ENCODE assay signal across 8 cellular contexts in genomic region chr6:131199568-131200272, GRCh38.
DNase-seq lines count a peak whose midpoint lies in the region; ATAC-seq and TF ChIP-seq lines count a peak whose summit lies in the region.

No MANE protein-coding gene starts in this region.

- peak; percentile 97 to 98 for ATAC-seq in CD4-positive, CD25-positive, alpha-beta regulatory T cell (ENCODE audit: low read depth in 2 of 2)
- peak; percentile 100 for ATAC-seq in HG03196 (IDR thresholded peaks at IDR 0.05; ENCODE audit: unreplicated experiment)
- ATAC-seq in activated T-cell treated with anti-CD3 and anti-CD28 coated beads, Interleukin-2, amount 50 U/mL, for 4 hours, result peak; percentile 98

- TF ChIP-seq CTCF in foreskin fibroblast (IDR thresholded peaks at IDR 0.05; ENCODE audit: low read depth, low read length), result peak; percentile 77

- peak; percentile 62 to 97 (median 87) for DNase-seq in CD4-positive, CD25-positive, alpha-beta regulatory T cell
- DNase-seq in GM19238 (ENCODE audit: insufficient read length, low spot score), result peak; percentile 54
- DNase-seq in OCI-M1 (lab: John Stamatoyannopoulos, UW), result peak; percentile 73
- peak; percentile 58 for DNase-seq in activated T-cell treated with anti-CD3 and anti-CD28 coated beads, Interleukin-2, amount 50 U/mL, for 4 hours
- peak; percentile 47 to 75 for DNase-seq in foreskin fibroblast
- DNase-seq in retina, result peak; percentile 59
- DNase-seq in 8988T, result no peak

- H3K4me1 Mint-ChIP-seq in CD4-positive, CD25-positive, alpha-beta regulatory T cell, result peaks cover 24 to 65% (median 54%) of the 10 kb centered on the region in 4 donors
- peaks cover 59% of the 10 kb centered on the region for H3K4me1 Mint-ChIP-seq in activated T-cell treated with anti-CD3 and anti-CD28 coated beads, Interleukin-2, amount 50 U/mL, for 4 hours (ENCODE audit: low read depth)

- H3K4me3 ChIP-seq in CD4-positive, CD25-positive, alpha-beta regulatory T cell (ENCODE audit: low read depth, low read length), result peak overlapping the region; percentile 85
- H3K4me3 ChIP-seq in foreskin fibroblast (ENCODE audit: low read depth in 1 of 2, low read length in 2 of 2), result no peak overlapping the region

- H3K27me3 ChIP-seq in CD4-positive, CD25-positive, alpha-beta regulatory T cell (ENCODE audit: control insufficient read depth, insufficient read depth, low read length), result no peaks in the 10 kb centered on the region

- H3K27me3 Mint-ChIP-seq in CD4-positive, CD25-positive, alpha-beta regulatory T cell, result peaks cover 10% of the 10 kb centered on the region
- H3K27me3 Mint-ChIP-seq in activated T-cell treated with anti-CD3 and anti-CD28 coated beads, Interleukin-2, amount 50 U/mL, for 4 hours (ENCODE audit: low read depth), result no peaks in the 10 kb centered on the region

- peaks cover 55% of the 10 kb centered on the region for H3K4me1 ChIP-seq in CD4-positive, CD25-positive, alpha-beta regulatory T cell (ENCODE audit: control insufficient read depth, insufficient read depth, low read length, poor library complexity, severe bottlenecking)

- peaks cover 0 to 4% (median 2%) of the 10 kb centered on the region in 7 donors for H3K9me3 Mint-ChIP-seq in CD4-positive, CD25-positive, alpha-beta regulatory T cell
- H3K9me3 Mint-ChIP-seq in activated T-cell treated with anti-CD3 and anti-CD28 coated beads, Interleukin-2, amount 50 U/mL, for 4 hours, result peaks cover 4% of the 10 kb centered on the region

- H3K36me3 ChIP-seq in CD4-positive, CD25-positive, alpha-beta regulatory T cell (ENCODE audit: control insufficient read depth, insufficient read depth, low read length), result no peaks in the 10 kb centered on the region

- peaks cover 16% of the 10 kb centered on the region for H3K36me3 Mint-ChIP-seq in CD4-positive, CD25-positive, alpha-beta regulatory T cell
- H3K36me3 Mint-ChIP-seq in activated T-cell treated with anti-CD3 and anti-CD28 coated beads, Interleukin-2, amount 50 U/mL, for 4 hours (ENCODE audit: insufficient read depth), result peaks cover under 1% of the 10 kb centered on the region

- H3K27ac Mint-ChIP-seq in CD4-positive, CD25-positive, alpha-beta regulatory T cell, result peak overlapping the region; percentile 98 to 99 (median 98)

- peak overlapping the region; percentile 63 to 91 (median 86) for H3K4me3 Mint-ChIP-seq in CD4-positive, CD25-positive, alpha-beta regulatory T cell
- peak overlapping the region; percentile 80 for H3K4me3 Mint-ChIP-seq in activated T-cell treated with anti-CD3 and anti-CD28 coated beads, Interleukin-2, amount 50 U/mL, for 4 hours

- peaks cover 0 to under 1% of the 10 kb centered on the region in 2 experiments for H3K9me3 ChIP-seq in CD4-positive, CD25-positive, alpha-beta regulatory T cell (ENCODE audit: control insufficient read depth in 2 of 2, low read length in 2 of 2)

- H3K27ac ChIP-seq in CD4-positive, CD25-positive, alpha-beta regulatory T cell (ENCODE audit: insufficient read depth, low read length, poor library complexity, severe bottlenecking), result peak overlapping the region; percentile 85
